1 cellular context compared by ENCODE assay signal in the genomic region with DNA sequence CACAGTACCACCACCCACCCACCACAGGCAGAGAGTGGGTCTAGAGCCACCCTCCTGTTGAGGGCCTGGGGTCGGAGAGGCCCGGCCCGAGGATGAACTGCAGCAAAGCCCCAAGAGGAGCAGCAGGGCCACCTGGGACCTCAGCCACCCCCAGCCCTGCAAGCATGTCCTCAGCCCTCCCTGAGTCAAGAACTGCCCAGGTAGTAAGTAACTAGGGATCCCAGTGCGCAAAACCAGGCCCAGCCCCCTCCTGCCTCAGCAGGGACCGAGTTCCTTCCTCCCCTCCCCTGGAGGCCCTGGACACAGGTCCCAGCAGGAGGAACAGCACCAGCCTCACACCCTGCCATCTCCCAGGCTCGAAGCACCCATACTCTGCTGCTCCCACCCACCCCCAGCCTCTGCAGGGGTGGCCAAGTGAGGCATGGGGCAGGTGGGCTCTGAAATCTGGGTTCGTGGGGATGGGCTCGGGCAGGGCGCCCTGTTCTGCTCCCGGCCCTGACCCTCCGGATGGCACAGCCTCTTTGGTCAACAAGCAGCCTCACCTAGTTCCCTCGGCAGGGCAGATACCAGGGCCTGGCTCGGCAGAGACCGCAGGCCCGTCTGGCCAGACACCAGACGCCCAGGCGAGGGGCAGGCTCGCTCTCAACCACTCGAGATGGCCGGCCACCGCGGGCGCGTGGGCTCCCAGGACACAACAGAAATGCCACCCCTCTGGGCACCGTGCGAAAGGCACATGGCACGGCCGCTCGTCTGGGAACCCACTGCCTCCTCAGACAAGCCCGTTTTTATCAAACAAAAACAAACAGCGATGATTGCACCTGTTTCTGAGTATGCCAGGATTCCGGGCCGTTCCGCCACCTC.
TF ChIP-seq lines count a peak whose summit lies in the region.

No MANE protein-coding gene starts in this region.

TF ChIP-seq in A549, 52 proteins besides CTCF, POLR2A, EP300 and RAD21 (continued from another document):
- TF ChIP-seq HES2 (IDR thresholded peaks at IDR 0.05) (no peak), PHF8 (IDR thresholded peaks at IDR 0.05; ENCODE audit: borderline replicate concordance, low read depth) (no peak), RCOR1 (IDR thresholded peaks at IDR 0.05; ENCODE audit: low read depth, low read length) (no peak)
TF ChIP-seq in A549: peak in this region for 0.
